8 cellular contexts compared by ENCODE assay signal in the genomic region with DNA sequence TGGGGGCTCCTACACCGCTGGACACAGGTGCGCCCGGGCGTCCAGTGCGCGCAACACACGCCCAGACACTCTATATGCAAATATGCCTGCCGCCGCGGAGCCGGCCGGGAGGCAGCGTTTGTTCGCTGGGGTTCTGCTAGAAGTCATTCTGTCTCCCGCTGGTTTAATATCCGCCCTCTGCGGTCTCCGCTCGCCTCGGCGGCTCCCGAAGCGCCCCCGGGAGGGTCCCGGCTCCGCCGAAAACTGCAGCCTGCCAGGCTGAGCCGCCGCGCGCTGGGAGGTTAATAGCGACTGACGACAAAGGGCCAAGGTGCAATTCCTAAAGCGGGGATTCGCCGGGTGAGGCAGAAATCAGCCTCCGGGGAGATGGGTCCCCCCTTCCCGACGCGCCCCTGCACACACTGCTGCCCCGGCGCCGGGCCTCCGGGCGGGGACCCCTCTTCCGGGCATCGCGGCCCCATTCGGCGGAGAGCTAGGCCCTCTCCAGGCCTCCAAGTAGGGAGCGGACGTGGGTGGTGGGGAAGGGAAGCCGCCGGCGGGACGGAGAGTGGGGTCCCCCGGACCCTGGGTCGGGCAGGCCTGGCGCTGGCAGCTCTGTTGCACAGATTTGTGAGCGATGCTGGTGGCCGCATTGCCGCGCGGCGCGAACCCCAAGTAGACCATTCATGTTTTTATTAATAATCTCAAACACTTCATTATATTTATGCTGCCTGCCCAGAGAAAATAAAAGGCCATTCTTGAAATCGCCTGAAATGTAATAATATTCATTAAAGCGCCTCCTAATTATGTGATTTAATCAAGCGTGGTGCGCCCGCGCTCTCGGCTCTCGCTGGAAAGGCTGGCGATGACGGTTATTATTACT. TPM values are rescaled to one million over a fixed set of nuclear protein-coding genes. Genes with fewer than 3 reads are reported as not detected.
DNase-seq lines count a peak whose midpoint lies in the region; ATAC-seq and TF ChIP-seq lines count a peak whose summit lies in the region.

No MANE protein-coding gene starts in this region.

- no peaks in the 10 kb centered on the region for H3K9me2 ChIP-seq in OCI-LY7 (ENCODE audit: insufficient read depth, low read length)

- peak; percentile 63 for ATAC-seq in GM21515 (IDR thresholded peaks at IDR 0.05; ENCODE audit: unreplicated experiment)
- ATAC-seq in left ventricle myocardium superior, result no peak
- no peak for ATAC-seq in activated CD4-positive, CD25-positive, alpha-beta regulatory T cell treated with anti-CD3 and anti-CD28 coated beads, Interleukin-2, amount 50 U/mL, for 24 hours

- peak; percentile 65 for DNase-seq in DMS79 treated with DMSO at 0.1 percent for 48 hours (lab: John Stamatoyannopoulos, UW)
- peak; percentile 59 for DNase-seq in NCI-H345 (lab: John Stamatoyannopoulos, UW)
- peak; percentile 19 for DNase-seq in left ventricle myocardium superior
- no peak for DNase-seq in suprapubic skin (ENCODE audit: low spot score in 2 of 2)
- DNase-seq in globus pallidus (ENCODE audit: low spot score), result no peak
- DNase-seq in OCI-LY7 (ENCODE audit: low spot score), result no peak

- no peaks in the 10 kb centered on the region for H4K20me1 ChIP-seq in OCI-LY7 (ENCODE audit: insufficient read depth, low read length)

- no peaks in the 10 kb centered on the region for H3K9me3 ChIP-seq in suprapubic skin
- H3K9me3 ChIP-seq in OCI-LY7 (ENCODE audit: low read length), result no peaks in the 10 kb centered on the region

- TF ChIP-seq CTCF in suprapubic skin (IDR thresholded peaks at IDR 0.05), result no peak
- no peak for TF ChIP-seq CTCF in OCI-LY7 (conservative IDR thresholded peaks at IDR 0.05; ENCODE audit: low read length)

- H3K4me1 ChIP-seq in suprapubic skin (peaks cover 40% of the 10 kb centered on the region), OCI-LY7 (ENCODE audit: insufficient read depth, low read length, poor library complexity, severe bottlenecking) (no peaks in the 10 kb centered on the region)

- H3K4me3 ChIP-seq in suprapubic skin (peak overlapping the region; percentile 32), OCI-LY7 (ENCODE audit: low read depth, low read length, poor library complexity, severe bottlenecking) (no peak overlapping the region)

- no TSS peak for BruUV-seq in OCI-LY7 (replicated peaks; lab: Mats Ljungman, UMichigan)

- WGBS in suprapubic skin, result 12% methylated on average over 28 of the region's 76 CpGs

- no peaks in the 10 kb centered on the region for H3K79me2 ChIP-seq in OCI-LY7 (ENCODE audit: insufficient read depth, low read depth, low read length)

- H3K27ac ChIP-seq in suprapubic skin (no peak overlapping the region), OCI-LY7 (ENCODE audit: low read depth, low read length, poor library complexity, severe bottlenecking) (no peak overlapping the region)

- H3K27me3 ChIP-seq in suprapubic skin, result peaks cover 99% of the 10 kb centered on the region

- CTCF ChIA-PET in OCI-LY7 (lab: Charles Lee; ENCODE audit: unreplicated experiment), result no interaction called here

- no peak overlapping the region for H3K4me2 ChIP-seq in OCI-LY7 (ENCODE audit: low read length)

- H2AFZ ChIP-seq in OCI-LY7 (ENCODE audit: low read length), result no peak overlapping the region

- intact Hi-C loops in left ventricle myocardium superior (cut with micrococcal nuclease) (no loop called here), OCI-LY7 (cut with micrococcal nuclease; ENCODE audit: unreplicated experiment) (no loop called here)

- H3K36me3 ChIP-seq in suprapubic skin, result no peaks in the 10 kb centered on the region
- H3K36me3 ChIP-seq in OCI-LY7 (ENCODE audit: insufficient read depth, low read length), result no peaks in the 10 kb centered on the region

- TF ChIP-seq POLR2A in suprapubic skin (IDR thresholded peaks at IDR 0.05), result no peak

- TF ChIP-seq EP300 in suprapubic skin (IDR thresholded peaks at IDR 0.05), result no peak

- POLR2A ChIA-PET in OCI-LY7 (lab: Charles Lee), result no interaction called here

RNA-seq across cellular contexts. Expression of a gene that starts 9.1 kb away (rescaled TPM):
- total RNA-seq in left ventricle myocardium superior (not detected), suprapubic skin (under 1 TPM in 3 of 4 donors, not detected in 1; 0.21 to 0.56 (median 0.34) TPM), OCI-LY7 (2022) (not detected in 2 replicates)
- total RNA-seq in OCI-LY7 (2014; rRNA removed; shearing (Covaris generic)), result not detected in 2 replicates

Comparison
In these comparisons a context has a peak if more than half of its experiments do, and no peak if none do; other contexts are left out.
1. DNase-seq: peak in DMS79 treated with DMSO at 0.1 percent for 48 hours (single experiment), NCI-H345 (single experiment) and left ventricle myocardium superior (single experiment); none in suprapubic skin (0 of 2), globus pallidus (single experiment) and OCI-LY7 (single experiment).